In the genomic region with DNA sequence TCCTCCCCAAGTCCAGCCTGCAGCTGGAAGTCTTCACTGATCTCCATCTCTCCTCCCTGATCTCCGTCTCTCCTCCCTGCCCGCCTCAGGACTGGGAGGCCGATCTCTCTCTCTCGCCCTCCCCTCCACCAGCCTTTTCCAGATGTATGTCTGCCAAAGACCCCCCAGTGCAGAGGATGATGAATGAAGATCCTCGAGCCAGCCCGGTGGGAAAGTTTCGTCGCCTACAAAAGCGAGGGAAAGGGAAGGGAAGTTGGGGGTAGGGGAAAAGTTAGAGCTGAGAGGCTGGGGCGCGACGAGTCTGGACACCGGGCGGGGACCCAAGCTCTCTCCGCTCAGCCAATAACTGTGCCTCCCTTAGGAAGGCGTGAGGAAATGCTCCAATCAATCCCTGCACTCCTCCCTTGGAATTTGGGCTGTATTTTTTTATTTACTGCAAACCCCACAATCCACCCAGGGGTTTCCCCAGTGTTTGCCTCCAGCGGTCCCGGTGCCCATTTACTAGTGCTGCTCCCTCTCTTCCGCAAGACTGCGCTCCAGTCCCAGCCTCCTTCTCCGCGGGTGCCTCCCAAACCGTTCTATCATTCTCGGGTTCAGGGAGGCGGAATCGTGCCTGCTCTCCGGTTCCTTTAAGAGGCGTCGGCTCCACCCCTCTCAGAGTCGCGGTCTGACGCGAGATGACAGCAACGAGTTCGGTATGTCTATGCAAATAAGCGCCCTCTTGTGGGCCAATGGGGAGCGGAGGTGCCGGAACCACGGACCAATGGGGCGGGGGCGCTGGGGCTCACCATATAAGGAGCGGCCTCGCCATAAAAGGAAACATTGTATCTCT, we compare ENCODE assay signal across 8 cellular contexts. TPM values are rescaled to one million over a fixed set of nuclear protein-coding genes. Genes with fewer than 3 reads are reported as not detected.
A peak's percentile ranks its signal among the peaks of the same experiment; 100 is the strongest.
DNase-seq lines count a peak whose midpoint lies in the region; ATAC-seq and TF ChIP-seq lines count a peak whose summit lies in the region.

A gene (plus strand): TSS at position 818 of the 832 bp plus-strand sequence. CDS start 388 bp downstream, outside the sequence.

- peak; percentile 58 for ATAC-seq in GM18868 (IDR thresholded peaks at IDR 0.05; ENCODE audit: unreplicated experiment)
- ATAC-seq in HG03139 (IDR thresholded peaks at IDR 0.05; ENCODE audit: unreplicated experiment): peak; percentile 54

- H3K36me3 ChIP-seq in ACC112 (ENCODE audit: insufficient read depth, low read length): peaks cover 7% of the 10 kb centered on the region; the same call in 1 of the 2 replicates
- peaks cover 18% of the 10 kb centered on the region for H3K36me3 ChIP-seq in WERI-Rb-1
- H3K36me3 ChIP-seq in smooth muscle cell (ENCODE audit: low read depth): no peaks in the 10 kb centered on the region

- H3K27ac ChIP-seq in ACC112 (ENCODE audit: low read depth, low read length): peak within 1 kb of the TSS; percentile 89
- H3K27ac ChIP-seq in WERI-Rb-1: peak within 1 kb of the TSS; percentile 85
- H3K27ac ChIP-seq in smooth muscle cell (ENCODE audit: low read depth): peak within 1 kb of the TSS; percentile 98

- DNase-seq in NCI-H2227 (lab: John Stamatoyannopoulos, UW; ENCODE audit: unreplicated experiment) (peak; percentile 98), WERI-Rb-1 (peak; percentile 100), cardiac fibroblast (ENCODE audit: low read depth in 2 of 2) (peak; percentile 99 to 100), iPS-NIHi7 (ENCODE audit: extremely low spot score) (peak; percentile 92), smooth muscle cell (lab: John Stamatoyannopoulos, UW; ENCODE audit: unreplicated experiment) (peak; percentile 95)

- peak within 1 kb of the TSS; percentile 98 for H2AFZ ChIP-seq in ACC112 (ENCODE audit: low read length, unreplicated experiment)
- peak within 1 kb of the TSS; percentile 70 for H2AFZ ChIP-seq in smooth muscle cell (ENCODE audit: low read depth)

- TF ChIP-seq CTCF in WERI-Rb-1 (IDR thresholded peaks at IDR 0.05; ENCODE audit: low read depth, low read length) (peak; percentile 13; the same call in 1 of the 2 replicates), cardiac fibroblast (IDR thresholded peaks at IDR 0.05; ENCODE audit: low read depth, low read length) (no peak), smooth muscle cell (IDR thresholded peaks at IDR 0.05; ENCODE audit: borderline replicate concordance, insufficient read depth, poor library complexity, severe bottlenecking) (no peak)

- H3K4me2 ChIP-seq in smooth muscle cell: peak within 1 kb of the TSS; percentile 98

- H3K79me2 ChIP-seq in ACC112 (ENCODE audit: control insufficient read depth, insufficient read depth, low read length, unreplicated experiment) (peaks cover 34% of the 10 kb centered on the region), smooth muscle cell (ENCODE audit: low read depth) (peaks cover 36% of the 10 kb centered on the region)

- H3K9me3 ChIP-seq in WERI-Rb-1 (ENCODE audit: severe bottlenecking) (no peaks in the 10 kb centered on the region), smooth muscle cell (replicated peaks; ENCODE audit: low read depth) (no peaks in the 10 kb centered on the region)

- H3K4me1 ChIP-seq in ACC112 (ENCODE audit: control insufficient read depth, insufficient read depth, low read length, unreplicated experiment): peaks cover 26% of the 10 kb centered on the region
- peaks cover 19% of the 10 kb centered on the region for H3K4me1 ChIP-seq in smooth muscle cell (ENCODE audit: low read depth)

- peaks cover 47% of the 10 kb centered on the region for H3F3A ChIP-seq in smooth muscle cell (ENCODE audit: low read depth)

- peak within 1 kb of the TSS; percentile 89 for H3K9ac ChIP-seq in smooth muscle cell (ENCODE audit: low read depth)

- peak within 1 kb of the TSS; percentile 76 for H3K4me3 ChIP-seq in ACC112 (ENCODE audit: low read depth, low read length)
- peak within 1 kb of the TSS; percentile 55 for H3K4me3 ChIP-seq in WERI-Rb-1 (ENCODE audit: low read depth, low read length)
- H3K4me3 ChIP-seq in cardiac fibroblast (replicated peaks in 1 of 2; ENCODE audit: low read depth in 2 of 2, low read length in 2 of 2): peak within 1 kb of the TSS; percentile 90
- H3K4me3 ChIP-seq in smooth muscle cell: peak within 1 kb of the TSS; percentile 94

- H3K27me3 ChIP-seq in ACC112 (ENCODE audit: insufficient read depth, low read length) (no peaks in the 10 kb centered on the region), WERI-Rb-1 (ENCODE audit: insufficient read depth, low read depth, severe bottlenecking) (no peaks in the 10 kb centered on the region), smooth muscle cell (ENCODE audit: low read depth) (no peaks in the 10 kb centered on the region)

- under 1% methylated on average over 43 of the region's 43 CpGs for WGBS in smooth muscle cell (ENCODE audit: low lambda C conversion rate)

- H4K20me1 ChIP-seq in smooth muscle cell (ENCODE audit: low read depth): peaks cover 28% of the 10 kb centered on the region

RNA-seq across cellular contexts. Expression of the gene that starts here (rescaled TPM):
- total RNA-seq in smooth muscle cell: 20.6 and 22.9 TPM in 2 replicates
- polyA plus RNA-seq in smooth muscle cell: 6.8 and 9.3 TPM in 2 replicates

Comparison
In these comparisons a context has a peak if more than half of its experiments do, and no peak if none do; other contexts are left out.
1. Peak in every context shown above with its lines: DNase-seq, ATAC-seq, H3K4me3 ChIP-seq and H3K27ac ChIP-seq.